1 cellular context compared by ENCODE assay signal in the genomic region with DNA sequence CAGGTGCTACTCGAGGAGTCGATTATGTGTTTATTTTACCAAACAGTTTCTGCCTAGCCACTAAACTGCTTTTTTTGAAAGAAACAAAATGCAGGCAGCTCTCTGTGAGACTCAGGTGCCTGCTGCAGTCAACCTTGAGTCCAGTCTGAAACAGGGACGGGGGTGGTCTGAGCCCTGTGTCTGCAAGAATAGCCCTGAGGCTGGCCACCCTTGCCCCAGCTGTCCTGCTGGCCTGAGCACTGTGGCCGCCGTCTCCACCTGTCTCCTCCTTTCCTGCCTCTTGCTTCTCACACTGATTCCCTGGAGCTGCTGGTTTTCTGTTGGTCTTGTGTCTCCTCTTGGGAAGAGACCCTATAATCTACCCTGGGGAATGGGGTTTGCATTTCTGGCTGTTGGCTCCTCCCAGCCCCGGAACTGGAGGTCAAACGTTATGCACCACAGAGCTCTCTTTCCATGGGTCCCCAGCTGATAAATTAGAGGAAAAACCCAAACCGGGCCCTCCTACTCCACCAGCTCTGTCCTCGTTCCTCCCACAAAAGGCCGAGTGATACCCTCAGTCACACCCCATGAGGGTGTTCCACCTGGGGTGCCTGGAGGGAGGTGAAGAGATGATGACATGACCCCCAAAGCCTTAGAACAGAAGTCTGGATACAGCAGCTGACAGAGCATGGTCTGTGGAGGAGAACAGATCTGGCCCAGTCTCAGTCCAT.
TF ChIP-seq lines count a peak whose summit lies in the region.

No MANE protein-coding gene starts in this region.

TF ChIP-seq in SK-N-SH, 30 proteins besides CTCF, POLR2A, EP300 and RAD21 (continued from another document):
- TF ChIP-seq, protein P1, sequence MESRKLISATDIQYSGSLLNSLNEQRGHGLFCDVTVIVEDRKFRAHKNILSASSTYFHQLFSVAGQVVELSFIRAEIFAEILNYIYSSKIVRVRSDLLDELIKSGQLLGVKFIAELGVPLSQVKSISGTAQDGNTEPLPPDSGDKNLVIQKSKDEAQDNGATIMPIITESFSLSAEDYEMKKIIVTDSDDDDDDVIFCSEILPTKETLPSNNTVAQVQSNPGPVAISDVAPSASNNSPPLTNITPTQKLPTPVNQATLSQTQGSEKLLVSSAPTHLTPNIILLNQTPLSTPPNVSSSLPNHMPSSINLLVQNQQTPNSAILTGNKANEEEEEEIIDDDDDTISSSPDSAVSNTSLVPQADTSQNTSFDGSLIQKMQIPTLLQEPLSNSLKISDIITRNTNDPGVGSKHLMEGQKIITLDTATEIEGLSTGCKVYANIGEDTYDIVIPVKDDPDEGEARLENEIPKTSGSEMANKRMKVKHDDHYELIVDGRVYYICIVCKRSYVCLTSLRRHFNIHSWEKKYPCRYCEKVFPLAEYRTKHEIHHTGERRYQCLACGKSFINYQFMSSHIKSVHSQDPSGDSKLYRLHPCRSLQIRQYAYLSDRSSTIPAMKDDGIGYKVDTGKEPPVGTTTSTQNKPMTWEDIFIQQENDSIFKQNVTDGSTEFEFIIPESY (IDR thresholded peaks at IDR 0.05; ENCODE audit: borderline replicate concordance, low read depth): no peak
- TF ChIP-seq ELF1 (IDR thresholded peaks at IDR 0.05) (no peak), SIN3A (IDR thresholded peaks at IDR 0.05; ENCODE audit: borderline replicate concordance, low read depth, low read length) (no peak), CHD2 (IDR thresholded peaks at IDR 0.05; ENCODE audit: low read length, partially characterized antibody) (no peak), GABPA (IDR thresholded peaks at IDR 0.05; ENCODE audit: low read depth) (no peak), EZH2phosphoT487 (IDR thresholded peaks at IDR 0.05; ENCODE audit: borderline replicate concordance, low read depth) (no peak), FOXJ3 (CRISPR knock-in tag; IDR thresholded peaks at IDR 0.05) (no peak), TAF1 (IDR thresholded peaks at IDR 0.05; ENCODE audit: borderline replicate concordance, low read depth, low read length) (no peak), NFIC (IDR thresholded peaks at IDR 0.05; ENCODE audit: borderline replicate concordance) (no peak), GATA2 (CRISPR knock-in tag; IDR thresholded peaks at IDR 0.05) (no peak), TCF12 (IDR thresholded peaks at IDR 0.05) (no peak)
- TF ChIP-seq, protein P2, sequence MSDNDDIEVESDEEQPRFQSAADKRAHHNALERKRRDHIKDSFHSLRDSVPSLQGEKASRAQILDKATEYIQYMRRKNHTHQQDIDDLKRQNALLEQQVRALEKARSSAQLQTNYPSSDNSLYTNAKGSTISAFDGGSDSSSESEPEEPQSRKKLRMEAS (IDR thresholded peaks at IDR 0.05; ENCODE audit: low read depth): no peak
- TF ChIP-seq, protein P3, sequence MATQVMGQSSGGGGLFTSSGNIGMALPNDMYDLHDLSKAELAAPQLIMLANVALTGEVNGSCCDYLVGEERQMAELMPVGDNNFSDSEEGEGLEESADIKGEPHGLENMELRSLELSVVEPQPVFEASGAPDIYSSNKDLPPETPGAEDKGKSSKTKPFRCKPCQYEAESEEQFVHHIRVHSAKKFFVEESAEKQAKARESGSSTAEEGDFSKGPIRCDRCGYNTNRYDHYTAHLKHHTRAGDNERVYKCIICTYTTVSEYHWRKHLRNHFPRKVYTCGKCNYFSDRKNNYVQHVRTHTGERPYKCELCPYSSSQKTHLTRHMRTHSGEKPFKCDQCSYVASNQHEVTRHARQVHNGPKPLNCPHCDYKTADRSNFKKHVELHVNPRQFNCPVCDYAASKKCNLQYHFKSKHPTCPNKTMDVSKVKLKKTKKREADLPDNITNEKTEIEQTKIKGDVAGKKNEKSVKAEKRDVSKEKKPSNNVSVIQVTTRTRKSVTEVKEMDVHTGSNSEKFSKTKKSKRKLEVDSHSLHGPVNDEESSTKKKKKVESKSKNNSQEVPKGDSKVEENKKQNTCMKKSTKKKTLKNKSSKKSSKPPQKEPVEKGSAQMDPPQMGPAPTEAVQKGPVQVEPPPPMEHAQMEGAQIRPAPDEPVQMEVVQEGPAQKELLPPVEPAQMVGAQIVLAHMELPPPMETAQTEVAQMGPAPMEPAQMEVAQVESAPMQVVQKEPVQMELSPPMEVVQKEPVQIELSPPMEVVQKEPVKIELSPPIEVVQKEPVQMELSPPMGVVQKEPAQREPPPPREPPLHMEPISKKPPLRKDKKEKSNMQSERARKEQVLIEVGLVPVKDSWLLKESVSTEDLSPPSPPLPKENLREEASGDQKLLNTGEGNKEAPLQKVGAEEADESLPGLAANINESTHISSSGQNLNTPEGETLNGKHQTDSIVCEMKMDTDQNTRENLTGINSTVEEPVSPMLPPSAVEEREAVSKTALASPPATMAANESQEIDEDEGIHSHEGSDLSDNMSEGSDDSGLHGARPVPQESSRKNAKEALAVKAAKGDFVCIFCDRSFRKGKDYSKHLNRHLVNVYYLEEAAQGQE (IDR thresholded peaks at IDR 0.05; ENCODE audit: low read depth, low read length): no peak
- TF ChIP-seq, protein P4, sequence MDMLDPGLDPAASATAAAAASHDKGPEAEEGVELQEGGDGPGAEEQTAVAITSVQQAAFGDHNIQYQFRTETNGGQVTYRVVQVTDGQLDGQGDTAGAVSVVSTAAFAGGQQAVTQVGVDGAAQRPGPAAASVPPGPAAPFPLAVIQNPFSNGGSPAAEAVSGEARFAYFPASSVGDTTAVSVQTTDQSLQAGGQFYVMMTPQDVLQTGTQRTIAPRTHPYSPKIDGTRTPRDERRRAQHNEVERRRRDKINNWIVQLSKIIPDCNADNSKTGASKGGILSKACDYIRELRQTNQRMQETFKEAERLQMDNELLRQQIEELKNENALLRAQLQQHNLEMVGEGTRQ (IDR thresholded peaks at IDR 0.05; ENCODE audit: borderline replicate concordance, low read depth, low read length): no peak
